ENCODE assay signal across 13 cellular contexts in the genomic region with DNA sequence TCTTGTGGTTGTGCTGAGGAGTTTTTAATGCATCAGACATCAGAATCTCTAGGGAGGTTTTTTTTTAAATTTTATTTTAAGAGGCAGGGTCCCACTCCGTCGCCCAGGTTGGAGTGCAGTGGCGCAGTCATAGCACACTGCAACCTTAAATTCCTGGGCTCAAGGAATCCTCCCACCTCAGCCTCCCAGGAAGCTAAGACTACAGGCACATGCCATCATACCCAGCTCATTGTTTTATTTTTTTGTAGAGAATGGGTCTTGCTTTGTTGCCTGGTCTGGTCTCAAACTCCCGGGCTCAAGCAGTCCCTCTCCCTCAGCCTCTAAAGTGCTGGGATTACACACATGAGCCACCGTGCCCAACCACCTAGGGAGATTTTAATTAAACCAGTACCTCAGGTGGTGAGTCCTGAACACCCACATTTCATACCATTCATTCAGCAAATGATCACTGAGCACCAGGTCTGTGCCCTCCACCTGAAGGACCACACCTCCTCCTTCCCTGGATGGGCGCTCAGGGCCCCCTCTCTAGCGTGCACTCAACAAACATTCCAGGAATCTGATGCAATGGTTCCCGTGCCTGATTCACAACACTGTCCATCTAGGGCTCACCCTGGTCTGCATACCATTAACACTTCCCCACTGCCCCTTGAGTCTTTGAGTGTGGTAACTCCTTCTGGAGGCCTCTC. TPM values are rescaled to one million over a fixed set of nuclear protein-coding genes. Genes with fewer than 3 reads are reported as not detected.
DNase-seq lines count a peak whose midpoint lies in the region; ATAC-seq, FAIRE-seq and TF ChIP-seq lines count a peak whose summit lies in the region.
"Had no signal": no experiment of that assay in that cellular context is flagged by ENCODE, and none has a peak within 500 bp of the region (broad histone marks: within the 10 kb centered on the region; RNA-seq: fewer than 3 reads in every experiment).

No MANE protein-coding gene starts in this region.

- H3K9ac ChIP-seq in adipocyte (ENCODE audit: low read length), result no peak overlapping the region

- no peak overlapping the region for H3K4me3 ChIP-seq in cardiac muscle cell
- H3K4me3 ChIP-seq in heart left ventricle, result no peak overlapping the region
- H3K4me3 ChIP-seq in adipocyte (ENCODE audit: low read length), result no peak overlapping the region
- no peak overlapping the region for H3K4me3 ChIP-seq in esophagus muscularis mucosa
- H3K4me3 ChIP-seq: ovary had no signal

- ATAC-seq in heart left ventricle, result no peak

- no peak for FAIRE-seq in urothelium cell line (lab: Jason Lieb, UNC)

- intact Hi-C loops in heart left ventricle (cut with DNase I) (loop anchor here in 2 of 10 donors (5.0 to 10.0 kb wide), 2 partner anchors 40 to 48 kb away; no protein-coding TSS in a partner anchor), esophagus muscularis mucosa (cut with DNase I) (loop anchor here (10.0 kb wide), 1 partner anchor 48 kb away; no protein-coding TSS in a partner anchor)

- H3K27me3 ChIP-seq in cardiac muscle cell (no peaks in the 10 kb centered on the region), heart left ventricle (no peaks in the 10 kb centered on the region), adipocyte (replicated peaks; ENCODE audit: control insufficient read depth, insufficient read depth, low read length) (no peaks in the 10 kb centered on the region), esophagus muscularis mucosa (no peaks in the 10 kb centered on the region)
- H3K27me3 ChIP-seq: ovary had no signal

- H3K4me1 ChIP-seq in cardiac muscle cell (ENCODE audit: low read depth) (peaks cover 6% of the 10 kb centered on the region), heart left ventricle (peaks cover 0 to 34% (median 3%) of the 10 kb centered on the region in 12 donors), adipocyte (ENCODE audit: control insufficient read depth, insufficient read depth, low read length) (peaks cover 5% of the 10 kb centered on the region), esophagus muscularis mucosa (peaks cover 0 to 4% (median 0%) of the 10 kb centered on the region in 4 donors)

- 80 to 87% (median 85%) methylated on average over 8 of the region's 8 CpGs for WGBS in heart left ventricle, 4 donors
- 85% methylated on average over 8 of the region's 8 CpGs for WGBS in esophagus muscularis mucosa

- no peaks in the 10 kb centered on the region for H3K9me3 ChIP-seq in cardiac muscle cell (ENCODE audit: low read depth)
- H3K9me3 ChIP-seq in heart left ventricle, result no peaks in the 10 kb centered on the region
- H3K9me3 ChIP-seq in adipocyte (ENCODE audit: control insufficient read depth, low read length), result no peaks in the 10 kb centered on the region
- no peaks in the 10 kb centered on the region for H3K9me3 ChIP-seq in esophagus muscularis mucosa
- H3K9me3 ChIP-seq: ovary had no signal

- DNase-seq in cardiac muscle cell (ENCODE audit: low read depth in 1 of 2, low spot score in 1 of 2), result peak in 1 of 2 donors; percentile 81
- no peak for DNase-seq in heart left ventricle
- DNase-seq in adipocyte (ENCODE audit: low read depth), result peak; percentile 74
- peak; percentile 78 for DNase-seq in iris pigment epithelial cell (ENCODE audit: low read depth)
- peak; percentile 62 for DNase-seq in urothelium cell line (ENCODE audit: low spot score)
- no peak for DNase-seq in NCI-H1694 treated with DMSO at 0.1 percent for 48 hours (lab: John Stamatoyannopoulos, UW)
- no peak for DNase-seq in esophagus muscularis mucosa (ENCODE audit: extremely low spot score)
- no peak for DNase-seq in NAMALWA (ENCODE audit: low spot score)
- DNase-seq: activated CD4-positive, CD25-positive, alpha-beta regulatory T cell; activated gamma-delta T cell; effector memory CD4-positive, alpha-beta T cell; ovary; stimulated activated CD4-positive, alpha-beta T cell treated with anti-CD3 and anti-CD28 coated beads, Interleukin-4, amount 100 ng/mL, for 24 hours had no signal

- H3K36me3 ChIP-seq in cardiac muscle cell (no peaks in the 10 kb centered on the region), heart left ventricle (no peaks in the 10 kb centered on the region), adipocyte (ENCODE audit: control insufficient read depth, insufficient read depth, low read length, severe bottlenecking) (no peaks in the 10 kb centered on the region), esophagus muscularis mucosa (no peaks in the 10 kb centered on the region)
- H3K36me3 ChIP-seq: ovary had no signal

- TF ChIP-seq POLR2A in heart left ventricle (IDR thresholded peaks at IDR 0.05) (no peak), esophagus muscularis mucosa (IDR thresholded peaks at IDR 0.05; ENCODE audit: low read depth) (no peak)

- TF ChIP-seq CTCF in cardiac muscle cell (IDR thresholded peaks at IDR 0.05; ENCODE audit: low read depth, low read length) (no peak), heart left ventricle (IDR thresholded peaks at IDR 0.05) (no peak), esophagus muscularis mucosa (IDR thresholded peaks at IDR 0.05) (no peak)

- H3K27ac ChIP-seq in cardiac muscle cell, result peak overlapping the region; percentile 23
- H3K27ac ChIP-seq in heart left ventricle, result no peak overlapping the region
- no peak overlapping the region for H3K27ac ChIP-seq in esophagus muscularis mucosa (replicated peaks in 1 of 4)
- H3K27ac ChIP-seq: ovary had no signal

- TF ChIP-seq EP300 in esophagus muscularis mucosa (IDR thresholded peaks at IDR 0.05), result no peak

RNA-seq across cellular contexts. Expression of a gene that starts 9.5 kb away (rescaled TPM):
- total RNA-seq in cardiac muscle cell (131 and 174 TPM in 2 replicates), heart left ventricle (100 to 1,000 TPM; 126 to 482 (median 238) TPM), esophagus muscularis mucosa (100 to 1,000 TPM; 241 to 387 (median 358) TPM)
- polyA plus RNA-seq in cardiac muscle cell (88.7 and 98.0 TPM in 2 replicates), heart left ventricle (100 to 1,000 TPM; 109 to 407 TPM)

Comparison
In these comparisons a context has a peak if more than half of its experiments do, and no peak if none do; other contexts are left out.
1. DNase-seq: peak in adipocyte (single experiment), iris pigment epithelial cell (single experiment) and urothelium cell line (single experiment); none in heart left ventricle (0 of 5), NCI-H1694 treated with DMSO at 0.1 percent for 48 hours (single experiment), esophagus muscularis mucosa (single experiment) and NAMALWA (single experiment).